Comparison of ENCODE assay signal across 7 cellular contexts in genomic region chr10:72355214-72355555, GRCh38. TPM values are rescaled to one million over a fixed set of nuclear protein-coding genes. Genes with fewer than 3 reads are reported as not detected.
A peak's percentile ranks its signal among the peaks of the same experiment; 100 is the strongest.
DNase-seq lines count a peak whose midpoint lies in the region; ATAC-seq and TF ChIP-seq lines count a peak whose summit lies in the region.

No MANE protein-coding gene starts in this region.

- peaks cover 6 to 29% (median 14%) of the 10 kb centered on the region in 4 donors for H3K36me3 ChIP-seq in stomach

- H3K27me3 ChIP-seq in stomach: no peaks in the 10 kb centered on the region

- 29 to 37% (median 33%) methylated on average over 7 of the region's 7 CpGs for WGBS in stomach, 5 donors

- no peaks in the 10 kb centered on the region for H3K9me3 Mint-ChIP-seq in activated CD8-positive, alpha-beta T cell treated with anti-CD3 and anti-CD28 coated beads for 36 hours

- TF ChIP-seq EP300 in stomach (IDR thresholded peaks at IDR 0.05): no peak

- H3K4me1 Mint-ChIP-seq in activated CD8-positive, alpha-beta T cell treated with anti-CD3 and anti-CD28 coated beads for 36 hours (ENCODE audit: low read depth): peaks cover 34% of the 10 kb centered on the region

- DNase-seq in HEK293T (ENCODE audit: extremely low spot score) (no peak), stomach (no peak), UCSD-AML1 (lab: John Stamatoyannopoulos, UW; ENCODE audit: unreplicated experiment) (no peak), NCI-H128 (lab: John Stamatoyannopoulos, UW; ENCODE audit: unreplicated experiment) (no peak)
- no peak for DNase-seq in activated CD8-positive, alpha-beta T cell treated with anti-CD3 and anti-CD28 coated beads for 36 hours

- H3K36me3 Mint-ChIP-seq in activated CD8-positive, alpha-beta T cell treated with anti-CD3 and anti-CD28 coated beads for 36 hours (ENCODE audit: low read depth): peaks cover 15% of the 10 kb centered on the region

- intact Hi-C loops in activated CD8-positive, alpha-beta T cell treated with anti-CD3 and anti-CD28 coated beads for 36 hours (cut with micrococcal nuclease): no loop called here
- intact Hi-C loops in stomach (cut with DNase I; ENCODE audit: low total_unique reads): no loop called here

- H3K4me1 ChIP-seq in stomach: peaks cover 12 to 45% (median 32%) of the 10 kb centered on the region in 4 donors

- H3K4me3 Mint-ChIP-seq in activated CD8-positive, alpha-beta T cell treated with anti-CD3 and anti-CD28 coated beads for 36 hours: peak overlapping the region; percentile 96

- CTCF ChIA-PET in HEK293T (lab: Yijun Ruan, JAX): interaction anchor here (1.2 kb wide), 1 partner anchor 9 kb away, joined by 6 read pairs; no protein-coding TSS in a partner anchor
- CTCF ChIA-PET in activated CD8-positive, alpha-beta T cell treated with anti-CD3 and anti-CD28 coated beads for 36 hours (lab: Charles Lee): interaction anchor here (0.8 to 9.1 kb wide), 5 partner anchors 9 to 742 kb away, joined by 3 to 97 read pairs (median 4); partner anchors contain the start of gene P4HA1

- POLR2A ChIA-PET in HEK293T (lab: Yijun Ruan, JAX): interaction anchor here (0.6 to 1.7 kb wide), 9 partner anchors 9 to 741 kb away, joined by 3 to 11 read pairs (median 4); partner anchors contain the start of genes MCU and MICU1
- POLR2A ChIA-PET in activated CD8-positive, alpha-beta T cell treated with anti-CD3 and anti-CD28 coated beads for 36 hours (lab: Charles Lee): interaction anchor here (0.9 to 5.3 kb wide), 5 partner anchors 9 to 267 kb away, joined by 3 to 57 read pairs (median 5); partner anchors contain the start of gene SPOCK2

- TF ChIP-seq CTCF in activated CD8-positive, alpha-beta T cell treated with anti-CD3 and anti-CD28 coated beads for 36 hours (IDR thresholded peaks at IDR 0.05): no peak
- TF ChIP-seq CTCF in stomach (IDR thresholded peaks at IDR 0.05): no peak

- H3K27ac ChIP-seq in stomach: peak overlapping the region; percentile 95 to 97 (median 96)

- ATAC-seq in activated CD8-positive, alpha-beta T cell treated with anti-CD3 and anti-CD28 coated beads for 36 hours: peak; percentile 22
- no peak for ATAC-seq in GM19328 (IDR thresholded peaks at IDR 0.05; ENCODE audit: unreplicated experiment)

- no peaks in the 10 kb centered on the region for H3K27me3 Mint-ChIP-seq in activated CD8-positive, alpha-beta T cell treated with anti-CD3 and anti-CD28 coated beads for 36 hours

- H3K4me3 ChIP-seq in iPS-18c (ENCODE audit: insufficient read depth, low read depth, low read length) (peak overlapping the region; percentile 38; the same call in 1 of the 2 replicates), stomach (peak overlapping the region; percentile 83 to 99 (median 92))

- H3K9me3 ChIP-seq in iPS-18c (ENCODE audit: control insufficient read depth, insufficient read depth, low read length) (no peaks in the 10 kb centered on the region), stomach (no peaks in the 10 kb centered on the region)

- H3K27ac Mint-ChIP-seq in activated CD8-positive, alpha-beta T cell treated with anti-CD3 and anti-CD28 coated beads for 36 hours: peak overlapping the region; percentile 99

- TF ChIP-seq POLR2A in stomach (IDR thresholded peaks at IDR 0.05): no peak

TF ChIP-seq in HEK293T, 16 proteins besides CTCF, POLR2A, EP300 and RAD21:
- no peak for TF ChIP-seq ZNF384 (IDR thresholded peaks at IDR 0.05)
- TF ChIP-seq L3MBTL2 (conservative IDR thresholded peaks at IDR 0.05): peak; percentile 66
- no peak for TF ChIP-seq CTBP1 (IDR thresholded peaks at IDR 0.05; ENCODE audit: borderline replicate concordance)
- no peak for TF ChIP-seq TARDBP (IDR thresholded peaks at IDR 0.05)
- no peak for TF ChIP-seq FOXM1 (IDR thresholded peaks at IDR 0.05; ENCODE audit: borderline replicate concordance)
- TF ChIP-seq SUZ12 (IDR thresholded peaks at IDR 0.05): no peak
- no peak for TF ChIP-seq FOXA1 (IDR thresholded peaks at IDR 0.05)

RNA-seq across cellular contexts. Expression of gene DNAJB12, which starts 0.5 kb away (rescaled TPM):
- 10 to 100 TPM; 17.1 to 17.5 TPM for total RNA-seq in activated CD8-positive, alpha-beta T cell treated with anti-CD3 and anti-CD28 coated beads for 36 hours
- 10 to 100 TPM in 4 of 5 donors, 1 to 10 TPM in 1; 2.3 to 43.2 (median 24.9) TPM for total RNA-seq in stomach
- polyA plus RNA-seq in stomach: 10 to 100 TPM; 12.1 to 20.0 (median 16.3) TPM
